8 cellular contexts compared by ENCODE assay signal in genomic region chr19:16076154-16076957, GRCh38.
A peak's percentile ranks its signal among the peaks of the same experiment; 100 is the strongest.
DNase-seq lines count a peak whose midpoint lies in the region; ATAC-seq and TF ChIP-seq lines count a peak whose summit lies in the region.

Gene TPM4 (plus strand): TSS chr19:16076495. CDS start chr19:16076566, 71 bp downstream.

- no peaks in the 10 kb centered on the region for H3K9me3 ChIP-seq in OCI-LY3 (ENCODE audit: insufficient read depth, low read length)
- no peaks in the 10 kb centered on the region for H3K9me3 ChIP-seq in mucosa of rectum (ENCODE audit: control insufficient read depth in 2 of 2, low read length in 2 of 2)

- peak within 1 kb of the TSS; percentile 96 for H3K27ac ChIP-seq in OCI-LY3 (ENCODE audit: low read length)
- peak within 1 kb of the TSS; percentile 98 to 99 for H3K27ac ChIP-seq in mucosa of rectum (ENCODE audit: low read depth in 2 of 2, low read length in 2 of 2)

- H3K9ac ChIP-seq in OCI-LY3 (ENCODE audit: low read length) = peak within 1 kb of the TSS; percentile 91
- peak within 1 kb of the TSS; percentile 88 to 97 for H3K9ac ChIP-seq in mucosa of rectum (ENCODE audit: low read depth in 1 of 2, low read length in 2 of 2)

- H4K20me1 ChIP-seq in OCI-LY3 (ENCODE audit: insufficient read depth, low read length) = peaks cover 24% of the 10 kb centered on the region

- H3K4me2 ChIP-seq in OCI-LY3 (ENCODE audit: low read length) = peak within 1 kb of the TSS; percentile 99

- ATAC-seq in GM18873 (IDR thresholded peaks at IDR 0.05; ENCODE audit: low FRiP score, unreplicated experiment) (peak; percentile 47), HG03342 (IDR thresholded peaks at IDR 0.05; ENCODE audit: unreplicated experiment) (peak; percentile 52)

- TF ChIP-seq CTCF in AG10803 (conservative IDR thresholded peaks at IDR 0.05; ENCODE audit: low read length) (no peak), OCI-LY3 (IDR thresholded peaks at IDR 0.05; ENCODE audit: low read depth, low read length) (no peak)

- H3K4me1 ChIP-seq in OCI-LY3 (ENCODE audit: low read length) (peaks cover 58% of the 10 kb centered on the region), mucosa of rectum (ENCODE audit: control insufficient read depth in 2 of 2, insufficient read depth in 2 of 2, low read length in 2 of 2) (peaks cover 33 to 44% of the 10 kb centered on the region in 2 donors)

- no peak for TF ChIP-seq POLR2A in erythroblast (IDR thresholded peaks at IDR 0.05; ENCODE audit: low read length)

- H3K36me3 ChIP-seq in OCI-LY3 (replicated peaks; ENCODE audit: low read depth, low read length) (peaks cover 36% of the 10 kb centered on the region), mucosa of rectum (ENCODE audit: control insufficient read depth in 2 of 2, insufficient read depth in 2 of 2, low read length in 2 of 2) (peaks cover 6 to 10% of the 10 kb centered on the region in 2 donors)

- DNase-seq in AG10803 (ENCODE audit: low read depth) (peak; percentile 97), activated T-cell treated with anti-CD3 and anti-CD28 coated beads for 4 hours (peak; percentile 71), erythroblast (lab: John Stamatoyannopoulos, UW) (peak; percentile 68 to 77)
- DNase-seq in stimulated activated CD8-positive, alpha-beta memory T cell treated with anti-CD3 and anti-CD28 coated beads, Interleukin-4, amount 100 ng/mL, for 4 hours (ENCODE audit: low read depth in 2 of 2, low spot score in 1 of 2) = peak; percentile 54 to 61

- H3K27me3 ChIP-seq in OCI-LY3 (ENCODE audit: low read depth, low read length) = no peaks in the 10 kb centered on the region
- no peaks in the 10 kb centered on the region for H3K27me3 ChIP-seq in mucosa of rectum (ENCODE audit: control insufficient read depth in 2 of 2, insufficient read depth in 2 of 2, low read length in 2 of 2)

- peaks cover 59% of the 10 kb centered on the region for H3K79me2 ChIP-seq in OCI-LY3 (ENCODE audit: low read length)

- no peak within 1 kb of the TSS for H2AFZ ChIP-seq in OCI-LY3 (ENCODE audit: low read depth, low read length)

- H3K4me3 ChIP-seq in AG10803 (ENCODE audit: low read length) (peak within 1 kb of the TSS; percentile 99), OCI-LY3 (ENCODE audit: low read length) (peak within 1 kb of the TSS; percentile 84), mucosa of rectum (ENCODE audit: low read length in 2 of 2) (peak within 1 kb of the TSS; percentile 75 to 77)

Comparison
In these comparisons a context has a peak if more than half of its experiments do, and no peak if none do; other contexts are left out.
1. Peak in every context shown above with its lines: DNase-seq, ATAC-seq, H3K4me3 ChIP-seq and H3K27ac ChIP-seq.